ENCODE assay signal across 8 cellular contexts in the genomic region with DNA sequence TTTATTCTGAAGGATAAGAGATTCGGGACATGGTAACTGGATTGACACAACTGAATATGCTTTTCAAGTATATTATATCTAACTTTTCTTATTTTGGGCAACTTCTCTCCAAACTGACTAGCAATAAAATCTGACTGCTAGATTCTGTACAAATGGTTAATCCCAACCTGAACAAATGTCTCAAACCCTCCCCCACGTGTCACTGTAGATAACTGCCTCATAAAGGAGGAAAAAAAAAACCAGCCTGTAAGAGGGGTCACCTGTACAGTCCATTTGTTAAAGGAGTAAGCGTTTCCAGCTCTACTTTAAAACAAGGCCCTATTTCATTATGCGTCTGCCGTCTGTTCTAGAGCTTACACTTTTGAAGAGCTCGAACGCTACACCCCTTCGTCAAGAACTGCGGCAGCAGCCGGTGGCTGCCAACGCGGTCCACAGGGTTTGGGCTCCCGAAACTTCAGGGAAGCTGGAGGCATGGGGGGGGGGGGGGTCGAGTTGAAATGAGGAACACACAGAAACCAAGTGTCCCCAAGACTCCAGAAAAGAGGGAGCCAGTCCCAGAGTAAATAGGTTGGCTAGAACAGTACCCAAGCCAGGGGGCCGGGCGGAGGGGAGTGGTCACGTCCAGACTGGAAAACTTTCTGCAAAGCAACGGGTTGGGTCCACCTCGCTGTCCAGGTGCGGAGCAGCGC. TPM values are rescaled to one million over a fixed set of nuclear protein-coding genes. Genes with fewer than 3 reads are reported as not detected.
DNase-seq lines count a peak whose midpoint lies in the region; ATAC-seq and TF ChIP-seq lines count a peak whose summit lies in the region.

No MANE protein-coding gene starts in this region.

- peaks cover 31% of the 10 kb centered on the region for H3F3A ChIP-seq in GM23248 (ENCODE audit: insufficient read depth)

- H3K79me2 ChIP-seq in GM23248 (ENCODE audit: insufficient read depth) (peaks cover 52% of the 10 kb centered on the region), KMS-11 (ENCODE audit: insufficient read depth, low read depth) (peaks cover 21% of the 10 kb centered on the region; the same call in 1 of the 2 replicates)

- H3K4me3 ChIP-seq in GM23248 (peak overlapping the region; percentile 88), KMS-11 (IDR thresholded peaks at IDR 0.05; ENCODE audit: insufficient read depth, low read depth, low read length) (peak overlapping the region; percentile 25), heart left ventricle (peak overlapping the region; percentile 70 to 97 (median 83))

- TF ChIP-seq POLR2A in GM18505 (IDR thresholded peaks at IDR 0.05; ENCODE audit: borderline replicate concordance, extremely low read depth, insufficient read depth, insufficient read length): no peak
- no peak for TF ChIP-seq POLR2A in heart left ventricle (IDR thresholded peaks at IDR 0.05)

- POLR2A ChIA-PET in activated CD4-positive, alpha-beta memory T cell treated with anti-CD3 and anti-CD28 coated beads, Interleukin-2, amount 10 ng/mL, durations not matched to agents 7 days and 5 days (lab: Charles Lee): interaction anchor here (0.7 to 3.0 kb wide), 14 partner anchors 9 to 394 kb away, joined by 3 to 32 read pairs (median 5); a partner anchor contains a TSS

- peaks cover 38% of the 10 kb centered on the region for H3K4me1 ChIP-seq in GM23248 (ENCODE audit: insufficient read depth)
- peaks cover 22% of the 10 kb centered on the region for H3K4me1 ChIP-seq in KMS-11 (ENCODE audit: low read depth, poor library complexity, severe bottlenecking)
- peaks cover 6 to 55% (median 40%) of the 10 kb centered on the region in 12 donors for H3K4me1 ChIP-seq in heart left ventricle

- H4K20me1 ChIP-seq in GM23248 (ENCODE audit: insufficient read depth) (no peaks in the 10 kb centered on the region), KMS-11 (ENCODE audit: insufficient read depth) (no peaks in the 10 kb centered on the region)

- peak overlapping the region; percentile 79 for H3K27ac ChIP-seq in GM23248
- H3K27ac ChIP-seq in KMS-11: peak overlapping the region; percentile 70
- H3K27ac ChIP-seq in heart left ventricle: peak overlapping the region; percentile 88 to 99 (median 94)

- H3K4me3 Mint-ChIP-seq in activated CD4-positive, alpha-beta memory T cell treated with anti-CD3 and anti-CD28 coated beads, Interleukin-2, amount 10 ng/mL, durations not matched to agents 7 days and 5 days: peak overlapping the region; percentile 74

- intact Hi-C loops in heart left ventricle (cut with DNase I): loop anchor here in 8 of 10 donors (1.0 to 10.0 kb wide), 10 partner anchors 17 to 358 kb away; a partner anchor contains a TSS

- H3K4me2 ChIP-seq in GM23248 (ENCODE audit: unreplicated experiment) (peak overlapping the region; percentile 97), KMS-11 (peak overlapping the region; percentile 91)

- no peaks in the 10 kb centered on the region for H3K9me3 Mint-ChIP-seq in activated CD4-positive, alpha-beta memory T cell treated with anti-CD3 and anti-CD28 coated beads, Interleukin-2, amount 10 ng/mL, durations not matched to agents 7 days and 5 days

- no peaks in the 10 kb centered on the region for H3K27me3 ChIP-seq in GM23248 (replicated peaks; ENCODE audit: insufficient read depth)
- H3K27me3 ChIP-seq in KMS-11 (ENCODE audit: insufficient read depth, low read depth): no peaks in the 10 kb centered on the region
- H3K27me3 ChIP-seq in heart left ventricle: no peaks in the 10 kb centered on the region

- CTCF ChIA-PET in activated CD4-positive, alpha-beta memory T cell treated with anti-CD3 and anti-CD28 coated beads, Interleukin-2, amount 10 ng/mL, durations not matched to agents 7 days and 5 days (lab: Charles Lee): interaction anchor here (1.2 to 2.5 kb wide), 6 partner anchors 16 to 313 kb away, joined by 3 to 15 read pairs (median 6); a partner anchor contains a TSS

- peak overlapping the region; percentile 92 for H3K27ac Mint-ChIP-seq in activated CD4-positive, alpha-beta memory T cell treated with anti-CD3 and anti-CD28 coated beads, Interleukin-2, amount 10 ng/mL, durations not matched to agents 7 days and 5 days

- H3K9ac ChIP-seq in GM23248 (peak overlapping the region; percentile 94), KMS-11 (peak overlapping the region; percentile 92)

- no peaks in the 10 kb centered on the region for H3K9me2 ChIP-seq in GM23248 (ENCODE audit: insufficient read depth)

- ATAC-seq in GM18505 (IDR thresholded peaks at IDR 0.05; ENCODE audit: unreplicated experiment) (peak; percentile 47), heart left ventricle (peak; percentile 47 to 79 (median 74))

- no peak for TF ChIP-seq CTCF in KMS-11 (conservative IDR thresholded peaks at IDR 0.05; ENCODE audit: low read depth, low read length)
- TF ChIP-seq CTCF in heart left ventricle (IDR thresholded peaks at IDR 0.05): no peak

- no peaks in the 10 kb centered on the region for H3K9me3 ChIP-seq in GM23248 (ENCODE audit: low read depth)
- H3K9me3 ChIP-seq in heart left ventricle: no peaks in the 10 kb centered on the region

- in situ Hi-C loops in GM23248 (cut with MboI): no loop called here

- peaks cover 15% of the 10 kb centered on the region for H3K36me3 Mint-ChIP-seq in activated CD4-positive, alpha-beta memory T cell treated with anti-CD3 and anti-CD28 coated beads, Interleukin-2, amount 10 ng/mL, durations not matched to agents 7 days and 5 days (ENCODE audit: low read depth)

- H3K4me1 Mint-ChIP-seq in activated CD4-positive, alpha-beta memory T cell treated with anti-CD3 and anti-CD28 coated beads, Interleukin-2, amount 10 ng/mL, durations not matched to agents 7 days and 5 days: peaks cover 56% of the 10 kb centered on the region

- no peaks in the 10 kb centered on the region for H3K36me3 ChIP-seq in GM23248 (ENCODE audit: low read depth)
- no peaks in the 10 kb centered on the region for H3K36me3 ChIP-seq in KMS-11 (ENCODE audit: insufficient read depth)
- H3K36me3 ChIP-seq in heart left ventricle: peaks cover 0 to 5% (median 0%) of the 10 kb centered on the region in 9 donors

- H2AFZ ChIP-seq in GM23248 (peak overlapping the region; percentile 90), KMS-11 (ENCODE audit: low read depth) (peak overlapping the region; percentile 98)

- 2 to 4% methylated on average over 15 to 21 of the region's 21 CpGs for WGBS in GM23248 (ENCODE audit: low coverage in 1 of 2, low lambda C conversion rate in 2 of 2, missing lambda C conversion rate in 2 of 2), 2 experiments
- WGBS in heart left ventricle, 4 donors: 2 to 4% (median 3%) methylated on average over 18 to 21 of the region's 21 CpGs

- no peaks in the 10 kb centered on the region for H3K27me3 Mint-ChIP-seq in activated CD4-positive, alpha-beta memory T cell treated with anti-CD3 and anti-CD28 coated beads, Interleukin-2, amount 10 ng/mL, durations not matched to agents 7 days and 5 days

- no peak for DNase-seq in GM23248
- DNase-seq in activated CD4-positive, alpha-beta memory T cell treated with anti-CD3 and anti-CD28 coated beads, Interleukin-2, amount 10 ng/mL, durations not matched to agents 7 days and 5 days: no peak
- no peak for DNase-seq in heart left ventricle
- peak; percentile 35 for DNase-seq in pons (ENCODE audit: low spot score)
- DNase-seq in kidney glomerular epithelial cell (lab: John Stamatoyannopoulos, UW): no peak
- DNase-seq in UCSD-AML1 (lab: John Stamatoyannopoulos, UW; ENCODE audit: unreplicated experiment): no peak

RNA-seq across cellular contexts. Expression of a gene that starts 0.5 kb away (rescaled TPM):
- total RNA-seq in GM23248 (2014; rRNA removed; shearing (Covaris generic)): 26.0 and 53.6 TPM in 2 replicates
- polyA plus RNA-seq in GM23248 (2016; fragmentation: Nextera tagmentation; extraction: Ambion mirVana): 20.7 and 22.9 TPM in 2 replicates
- total RNA-seq in activated CD4-positive, alpha-beta memory T cell treated with anti-CD3 and anti-CD28 coated beads, Interleukin-2, amount 10 ng/mL, durations not matched to agents 7 days and 5 days: 10 to 100 TPM; 40.1 to 45.3 TPM
- total RNA-seq in heart left ventricle: 10 to 100 TPM; 30.3 to 61.6 (median 53.8) TPM
- polyA plus RNA-seq in heart left ventricle: 10 to 100 TPM in 1 of 2 donors, 1 to 10 TPM in 1; 9.4 to 25.0 TPM

RNA-seq across cellular contexts. Expression of a gene that starts 0.6 kb away (rescaled TPM):
- total RNA-seq in GM23248 (2014; rRNA removed; shearing (Covaris generic)): 2.5 and 7.6 TPM in 2 replicates
- polyA plus RNA-seq in GM23248 (2016; fragmentation: Nextera tagmentation; extraction: Ambion mirVana) (3.2 and 4.2 TPM in 2 replicates), heart left ventricle (1 to 10 TPM; 4.5 to 5.9 TPM)
- total RNA-seq in activated CD4-positive, alpha-beta memory T cell treated with anti-CD3 and anti-CD28 coated beads, Interleukin-2, amount 10 ng/mL, durations not matched to agents 7 days and 5 days: 1 to 10 TPM; 8.1 to 8.9 TPM
- total RNA-seq in heart left ventricle: 10 to 100 TPM in 3 of 9 donors, 1 to 10 TPM in 6; 5.3 to 11.7 (median 8.9) TPM

RNA-seq across cellular contexts. Expression of a gene that starts 16.8 kb away (rescaled TPM):
- total RNA-seq in GM23248 (2014; rRNA removed; shearing (Covaris generic)): 138 and 222 TPM in 2 replicates
- polyA plus RNA-seq in GM23248 (2016; fragmentation: Nextera tagmentation; extraction: Ambion mirVana) (106 and 115 TPM in 2 replicates), heart left ventricle (100 to 1,000 TPM in 1 of 2 donors, 10 to 100 TPM in 1; 42.5 to 157 TPM)
- total RNA-seq in activated CD4-positive, alpha-beta memory T cell treated with anti-CD3 and anti-CD28 coated beads, Interleukin-2, amount 10 ng/mL, durations not matched to agents 7 days and 5 days: 10 to 100 TPM; 49.1 to 52.5 TPM
- 100 to 1,000 TPM in 8 of 9 donors, 10 to 100 TPM in 1; 96.2 to 241 (median 117) TPM for total RNA-seq in heart left ventricle

Comparison
In these comparisons a context has a peak if more than half of its experiments do, and no peak if none do; other contexts are left out.
1. H3K4me3 ChIP-seq: peak in every context shown above with its lines; median percentile 88 in GM23248; 83 in heart left ventricle; 25 in KMS-11.